ENCODE assay signal across 21 cellular contexts in genomic region chr1:42192106-42192505, GRCh38. TPM values are rescaled to one million over a fixed set of nuclear protein-coding genes. Genes with fewer than 3 reads are reported as not detected.
DNase-seq lines count a peak whose midpoint lies in the region; ATAC-seq, FAIRE-seq and TF ChIP-seq lines count a peak whose summit lies in the region.
"Had no signal": no experiment of that assay in that cellular context is flagged by ENCODE, and none has a peak within 500 bp of the region (broad histone marks: within the 10 kb centered on the region; RNA-seq: fewer than 3 reads in every experiment).

No MANE protein-coding gene starts in this region.

- no peak for TF ChIP-seq POLR2A in Peyer's patch (IDR thresholded peaks at IDR 0.05)

- no peaks in the 10 kb centered on the region for H3K4me1 Mint-ChIP-seq in stimulated activated naive CD8-positive, alpha-beta T cell treated with anti-CD3 and anti-CD28 coated beads, Interleukin-15, amount 100 ng/mL, for 72 hours
- no peaks in the 10 kb centered on the region for H3K4me1 Mint-ChIP-seq in WTC11

- DNase-seq in stimulated activated naive CD8-positive, alpha-beta T cell treated with anti-CD3 and anti-CD28 coated beads, Interleukin-15, amount 100 ng/mL, for 72 hours: no peak
- no peak for DNase-seq in stimulated activated naive CD8-positive, alpha-beta T cell treated with anti-CD3 and anti-CD28 coated beads, Interleukin-15, Interleukin-2, amounts not matched to agents 100 U/mL and 50 U/mL, for 24 hours
- DNase-seq in WTC11 (ENCODE audit: low spot score) (no peak), keratinocyte (ENCODE audit: low read depth, low spot score) (no peak), Peyer's patch (no peak)
- DNase-seq in stimulated activated CD4-positive, alpha-beta T cell treated with anti-CD3 and anti-CD28 coated beads, Interleukin-2, amount 100 ng/mL, for 24 hours: no peak
- DNase-seq: CD8-positive, alpha-beta memory T cell; HCEC 1CT; IMR-90; Kasumi-1; NCI-H1092 treated with DMSO at 0.1 percent for 48 hours; NCI-H146; NCI-H2029 treated with DMSO at 0.1 percent for 48 hours; NCI-H2171; NCI-H526; PC-3 had no signal

- H3K36me3 ChIP-seq in keratinocyte (ENCODE audit: control insufficient read depth in 2 of 2, extremely low read depth in 1 of 2, insufficient read depth in 2 of 2, low read length in 2 of 2): peaks cover 6 to 26% of the 10 kb centered on the region in 2 experiments
- peaks cover 0 to 55% (median 0%) of the 10 kb centered on the region in 3 donors for H3K36me3 ChIP-seq in Peyer's patch

- H3K4me3 ChIP-seq in keratinocyte (ENCODE audit: control insufficient read depth in 2 of 3, extremely low read depth in 1 of 3, insufficient read depth in 2 of 3, low read depth in 1 of 3, low read length in 3 of 3): no peak overlapping the region
- H3K4me3 ChIP-seq in Peyer's patch: no peak overlapping the region
- H3K4me3 ChIP-seq: BLaER1 treated with 17β-estradiol and CSF1 and Interleukin-3, amounts not matched to agents 10 nM and 100 nM had no signal

- no peak overlapping the region for H3K9ac ChIP-seq in keratinocyte (ENCODE audit: control insufficient read depth, extremely low read depth, insufficient read depth, low read length)
- H3K9ac ChIP-seq: BLaER1 treated with 17β-estradiol and CSF1 and Interleukin-3, amounts not matched to agents 10 nM and 100 nM had no signal

- no peaks in the 10 kb centered on the region for H3K9me3 Mint-ChIP-seq in stimulated activated naive CD8-positive, alpha-beta T cell treated with anti-CD3 and anti-CD28 coated beads, Interleukin-15, amount 100 ng/mL, for 72 hours
- no peaks in the 10 kb centered on the region for H3K9me3 Mint-ChIP-seq in WTC11
- H3K9me3 Mint-ChIP-seq: CD8-positive, alpha-beta memory T cell had no signal

- H3K4me3 Mint-ChIP-seq in stimulated activated naive CD8-positive, alpha-beta T cell treated with anti-CD3 and anti-CD28 coated beads, Interleukin-15, amount 100 ng/mL, for 72 hours: no peak overlapping the region
- H3K4me3 Mint-ChIP-seq in WTC11: no peak overlapping the region
- H3K4me3 Mint-ChIP-seq: CD8-positive, alpha-beta memory T cell had no signal

- peak; percentile 69 for FAIRE-seq in keratinocyte (lab: Jason Lieb, UNC)

- no peak for ATAC-seq in stimulated activated naive CD8-positive, alpha-beta T cell treated with anti-CD3 and anti-CD28 coated beads, Interleukin-15, amount 100 ng/mL, for 72 hours
- ATAC-seq in stimulated activated naive CD8-positive, alpha-beta T cell treated with anti-CD3 and anti-CD28 coated beads, Interleukin-15, Interleukin-2, amounts not matched to agents 100 U/mL and 50 U/mL, for 24 hours: no peak
- ATAC-seq in WTC11 (no peak), HG03097 (IDR thresholded peaks at IDR 0.05; ENCODE audit: low FRiP score, unreplicated experiment) (no peak)
- ATAC-seq: PC-3 had no signal

- no peaks in the 10 kb centered on the region for H3K9me1 ChIP-seq in keratinocyte (ENCODE audit: control insufficient read depth, extremely low read depth, insufficient read depth, low read length)

- TF ChIP-seq CTCF in WTC11 (IDR thresholded peaks at IDR 0.05): no peak
- no peak for TF ChIP-seq CTCF in keratinocyte (optimal IDR thresholded peaks at IDR 0.05 in 1 of 3, IDR thresholded peaks at IDR 0.05 in 1 of 3, conservative IDR thresholded peaks at IDR 0.05 in 1 of 3; ENCODE audit: extremely low read depth in 1 of 3, insufficient read depth in 2 of 3, low read length in 3 of 3)
- TF ChIP-seq CTCF in Peyer's patch (IDR thresholded peaks at IDR 0.05): no peak

- peak overlapping the region; percentile 23 for H3K4me2 ChIP-seq in keratinocyte (ENCODE audit: control insufficient read depth, extremely low read depth, insufficient read depth, low read depth, low read length)
- H3K4me2 ChIP-seq: BLaER1 treated with 17β-estradiol and CSF1 and Interleukin-3, amounts not matched to agents 10 nM and 100 nM had no signal

- H3K27me3 ChIP-seq in keratinocyte (ENCODE audit: control insufficient read depth, extremely low read depth, insufficient read depth, low read length) (no peaks in the 10 kb centered on the region), Peyer's patch (no peaks in the 10 kb centered on the region)
- H3K27me3 ChIP-seq: BLaER1 treated with 17β-estradiol and CSF1 and Interleukin-3, amounts not matched to agents 10 nM and 100 nM had no signal

- CTCF ChIA-PET in WTC11 (lab: Charles Lee): interaction anchor here (2.5 kb wide), 1 partner anchor 18 kb away, joined by 9 read pairs; no protein-coding TSS in a partner anchor

- H3K79me2 ChIP-seq in keratinocyte (ENCODE audit: control insufficient read depth, insufficient read depth, low read length): peaks cover 2% of the 10 kb centered on the region

- peak overlapping the region; percentile 21 to 31 for H3K27ac Mint-ChIP-seq in stimulated activated naive CD8-positive, alpha-beta T cell treated with anti-CD3 and anti-CD28 coated beads, Interleukin-15, amount 100 ng/mL, for 72 hours
- 0 out of 2 replicates have a peak overlapping the region, but pooled peaks have one; percentile 6 for H3K27ac Mint-ChIP-seq in WTC11

- H3K9me3 ChIP-seq in keratinocyte (ENCODE audit: control insufficient read depth, low read depth, low read length) (no peaks in the 10 kb centered on the region), Peyer's patch (no peaks in the 10 kb centered on the region)
- H3K9me3 ChIP-seq: BLaER1 treated with 17β-estradiol and CSF1 and Interleukin-3, amounts not matched to agents 10 nM and 100 nM had no signal

- POLR2A ChIA-PET in WTC11 (lab: Charles Lee): no interaction called here

- H3K27ac ChIP-seq in keratinocyte (ENCODE audit: control insufficient read depth, insufficient read depth, low read length) (peak overlapping the region; percentile 3), Peyer's patch (no peak overlapping the region)
- H3K27ac ChIP-seq: BLaER1 treated with 17β-estradiol and CSF1 and Interleukin-3, amounts not matched to agents 10 nM and 100 nM; HL-60; RWPE1 had no signal

- H3K27me3 Mint-ChIP-seq in stimulated activated naive CD8-positive, alpha-beta T cell treated with anti-CD3 and anti-CD28 coated beads, Interleukin-15, amount 100 ng/mL, for 72 hours: no peaks in the 10 kb centered on the region
- H3K27me3 Mint-ChIP-seq in WTC11 (ENCODE audit: low read depth): no peaks in the 10 kb centered on the region
- H3K27me3 Mint-ChIP-seq: CD8-positive, alpha-beta memory T cell had no signal

- dilution Hi-C loops in keratinocyte (cut with MboI; ENCODE audit: extremely low pct_ligation_motif_present, low sequenced_read_pairs): no loop called here

- peaks cover 15% of the 10 kb centered on the region for H3K36me3 Mint-ChIP-seq in WTC11

- H3K4me1 ChIP-seq in keratinocyte (ENCODE audit: control insufficient read depth, extremely low read depth, insufficient read depth, low read length) (peaks cover 15% of the 10 kb centered on the region), Peyer's patch (no peaks in the 10 kb centered on the region)

- no peaks in the 10 kb centered on the region for H4K20me1 ChIP-seq in keratinocyte (ENCODE audit: control insufficient read depth, extremely low read depth, insufficient read depth, low read length)

- H2AFZ ChIP-seq in keratinocyte (ENCODE audit: control insufficient read depth, low read length): no peak overlapping the region

TF ChIP-seq in WTC11, 78 proteins besides CTCF, POLR2A, EP300 and RAD21 (continues in another document):
- TF ChIP-seq TP53 (CRISPR knock-in tag; IDR thresholded peaks at IDR 0.05) (no peak), NR2C2 (CRISPR knock-in tag; IDR thresholded peaks at IDR 0.05) (no peak), FOXJ3 (CRISPR knock-in tag; IDR thresholded peaks at IDR 0.05; ENCODE audit: borderline replicate concordance) (no peak), ETV6 (CRISPR knock-in tag; IDR thresholded peaks at IDR 0.05) (no peak), NFYB (CRISPR knock-in tag; conservative IDR thresholded peaks at IDR 0.05; ENCODE audit: low read depth) (no peak), ZNF317 (CRISPR knock-in tag; IDR thresholded peaks at IDR 0.05; ENCODE audit: borderline replicate concordance, low read depth) (no peak), FOXP1 (CRISPR knock-in tag; IDR thresholded peaks at IDR 0.05; ENCODE audit: borderline replicate concordance) (no peak), PREB (CRISPR knock-in tag; IDR thresholded peaks at IDR 0.05; ENCODE audit: borderline replicate concordance) (no peak), PRRX2 (CRISPR knock-in tag; IDR thresholded peaks at IDR 0.05) (no peak), ZNF263 (CRISPR knock-in tag; IDR thresholded peaks at IDR 0.05; ENCODE audit: low read depth) (no peak)

RNA-seq across cellular contexts. Expression of gene GUCA2A, which starts 27.6 kb away (rescaled TPM):
- total RNA-seq in WTC11 (2021) (not detected in 3 replicates), Peyer's patch (1,000 to 10,000 TPM in 3 of 4 donors, 10 to 100 TPM in 1; 27.2 to 4,654 (median 2,038) TPM)
- not detected in 3 replicates for polyA plus RNA-seq in keratinocyte
- polyA plus RNA-seq in keratinocyte (2011; ENCODE audit: low read depth): not detected
- not detected in 2 replicates for polyA plus RNA-seq in keratinocyte (2011; cell fraction: cytosol; rRNA removed)
- not detected in 2 replicates for polyA plus RNA-seq in keratinocyte (2011; cell fraction: nucleus; rRNA removed)
- polyA plus RNA-seq in keratinocyte (2012; ENCODE audit: low replicate concordance): not detected in 2 replicates
- polyA minus RNA-seq in keratinocyte: not detected in 3 replicates
- polyA minus RNA-seq in keratinocyte (2011; cell fraction: cytosol; rRNA and poly(A)+ RNA removed): not detected
- polyA minus RNA-seq in keratinocyte (2011; cell fraction: nucleus; rRNA and poly(A)+ RNA removed): not detected in 2 replicates
- total RNA-seq: CD8-positive, alpha-beta memory T cell; IMR-90; PC-3 had no signal
- polyA plus RNA-seq: CD8-positive, alpha-beta memory T cell; IMR-90 had no signal

RNA-seq across cellular contexts. Expression of gene GUCA2B, which starts 38.9 kb away (rescaled TPM):
- total RNA-seq in WTC11 (2021) (not detected in 3 replicates), Peyer's patch (100 to 1,000 TPM in 3 of 4 donors, 10 to 100 TPM in 1; 35.5 to 708 (median 256) TPM)
- not detected in 3 replicates for polyA plus RNA-seq in keratinocyte
- not detected for polyA plus RNA-seq in keratinocyte (2011; ENCODE audit: low read depth)
- polyA plus RNA-seq in keratinocyte (2011; cell fraction: cytosol; rRNA removed): not detected in 2 replicates
- not detected in 2 replicates for polyA plus RNA-seq in keratinocyte (2011; cell fraction: nucleus; rRNA removed)
- polyA plus RNA-seq in keratinocyte (2012; ENCODE audit: low replicate concordance): not detected in 2 replicates
- not detected in 3 replicates for polyA minus RNA-seq in keratinocyte
- polyA minus RNA-seq in keratinocyte (2011; cell fraction: cytosol; rRNA and poly(A)+ RNA removed): not detected
- polyA minus RNA-seq in keratinocyte (2011; cell fraction: nucleus; rRNA and poly(A)+ RNA removed): not detected in 2 replicates
- total RNA-seq: CD8-positive, alpha-beta memory T cell; HT1080; IMR-90; PC-3 had no signal
- polyA plus RNA-seq: CD8-positive, alpha-beta memory T cell; IMR-90 had no signal

Comparison
In these comparisons a context has a peak if more than half of its experiments do, and no peak if none do; other contexts are left out.
1. RNA of gene GUCA2A, which starts 27.6 kb away (total RNA-seq): 27.2 to 4,654 TPM in Peyer's patch; not detected in WTC11; every median in the first group is over 10 times any median in the second.
2. RNA of gene GUCA2B, which starts 38.9 kb away (total RNA-seq): 35.5 to 708 TPM in Peyer's patch; not detected in WTC11; every median in the first group is over 10 times any median in the second.